ENCODE assay signal across 26 cellular contexts in genomic region chr2:240422683-240423329, GRCh38.
"Had no signal": no experiment of that assay in that cellular context is flagged by ENCODE, and none has a peak within 500 bp of the region (broad histone marks: within the 10 kb centered on the region; RNA-seq: fewer than 3 reads in every experiment).

No MANE protein-coding gene starts in this region.

- DNase-seq: cerebellar nuclear complex; dermis blood vessel endothelial cell; heart right ventricle; hypothalamus; spleen; stimulated activated CD4-positive, alpha-beta T cell treated with anti-CD3 and anti-CD28 coated beads, Interleukin-15, amount 100 ng/mL, for 24 hours; stimulated activated CD4-positive, alpha-beta T cell treated with anti-CD3 and anti-CD28 coated beads, Interleukin-1b, Interleukin-23, amount 100 ng/mL, for 48 hours; stimulated activated CD4-positive, alpha-beta T cell treated with anti-CD3 and anti-CD28 coated beads, Interleukin-4, amount 100 ng/mL, for 24 hours; stimulated activated naive CD8-positive, alpha-beta T cell treated with anti-CD3 and anti-CD28 coated beads, Interleukin-15, amount 100 ng/mL, for 72 hours; transverse colon had no signal

- H3K4me1 ChIP-seq: esophagus muscularis mucosa, gastrocnemius medialis, heart right ventricle, left lung, lower lobe of right lung, prostate gland, spleen, transverse colon had no signal

- H3K27me3 ChIP-seq: gastrocnemius medialis, heart right ventricle, left lung, ovary, transverse colon had no signal

- H3K4me3 ChIP-seq: esophagus muscularis mucosa, gastrocnemius medialis, heart right ventricle, left lung, lower lobe of right lung, ovary, prostate gland, spleen, thoracic aorta, transverse colon had no signal

- H3K27ac ChIP-seq: epithelial cell of prostate, esophagus muscularis mucosa, gastrocnemius medialis, heart right ventricle, left lung, lower lobe of right lung, ovary, prostate gland, spleen, thoracic aorta, transverse colon had no signal

- H3K27me3 Mint-ChIP-seq: stimulated activated naive CD8-positive, alpha-beta T cell treated with anti-CD3 and anti-CD28 coated beads, Interleukin-15, amount 100 ng/mL, for 72 hours had no signal

- H3K9me3 ChIP-seq: gastrocnemius medialis, ovary, prostate gland had no signal

- H3K4me3 Mint-ChIP-seq: memory B cell; mesothelial cell of epicardium; natural killer cell; neural crest cell; stimulated activated memory B cell treated with anti-CD40 and anti-IgM and Interleukin-4, amounts not matched to agents 10 μg/mL and 1 μg/mL and 100 μg/mL, for 72 hours; stimulated activated naive CD8-positive, alpha-beta T cell treated with anti-CD3 and anti-CD28 coated beads, Interleukin-15, amount 100 ng/mL, for 72 hours had no signal

- H3K4me1 Mint-ChIP-seq: memory B cell; natural killer cell; stimulated activated memory B cell treated with anti-CD40 and anti-IgM and Interleukin-4, amounts not matched to agents 10 μg/mL and 1 μg/mL and 100 μg/mL, for 72 hours had no signal

- H3K9me3 Mint-ChIP-seq: natural killer cell had no signal

- H3K27ac Mint-ChIP-seq: memory B cell; mesothelial cell of epicardium; natural killer cell; stimulated activated memory B cell treated with anti-CD40 and anti-IgM and Interleukin-4, amounts not matched to agents 10 μg/mL and 1 μg/mL and 100 μg/mL, for 72 hours; stimulated activated naive CD8-positive, alpha-beta T cell treated with anti-CD3 and anti-CD28 coated beads, Interleukin-15, amount 100 ng/mL, for 72 hours had no signal

- H3K36me3 Mint-ChIP-seq: memory B cell, mesothelial cell of epicardium, natural killer cell had no signal

- ATAC-seq: gastrocnemius medialis; heart right ventricle; left lung; lower lobe of right lung; natural killer cell; sciatic nerve; stimulated activated memory B cell treated with anti-CD40 and anti-IgM and Interleukin-4, amounts not matched to agents 10 μg/mL and 1 μg/mL and 100 μg/mL, for 72 hours; stimulated activated naive CD8-positive, alpha-beta T cell treated with anti-CD3 and anti-CD28 coated beads, Interleukin-15, amount 100 ng/mL, for 72 hours had no signal

- H3K36me3 ChIP-seq: esophagus muscularis mucosa, gastrocnemius medialis, heart right ventricle, left lung, lower lobe of right lung, ovary, prostate gland, spleen, thoracic aorta, transverse colon had no signal

- FAIRE-seq: colon, islet of Langerhans had no signal
